8 cellular contexts compared by ENCODE assay signal in genomic region chr1:110780600-110781484, GRCh38.
DNase-seq lines count a peak whose midpoint lies in the region; ATAC-seq, FAIRE-seq and TF ChIP-seq lines count a peak whose summit lies in the region.

No MANE protein-coding gene starts in this region.

- no peaks in the 10 kb centered on the region for H3K36me3 ChIP-seq in testis (ENCODE audit: low read depth, missing control alignments)

- H3K27ac Mint-ChIP-seq in activated T-helper 17 cell treated with anti-CD3 and anti-CD28 coated beads, Interleukin-2, amount 50 U/mL, for 72 hours: no peak overlapping the region

- no peak for TF ChIP-seq POLR2A in testis (IDR thresholded peaks at IDR 0.05)

- FAIRE-seq in frontal cortex (lab: Jason Lieb, UNC): no peak

- 16 to 22% methylated on average over 19 to 31 of the region's 31 CpGs for WGBS in testis, 2 donors

- H3K27ac ChIP-seq in testis: no peak overlapping the region

- H3K27me3 Mint-ChIP-seq in activated T-helper 17 cell treated with anti-CD3 and anti-CD28 coated beads, Interleukin-2, amount 50 U/mL, for 72 hours: no peaks in the 10 kb centered on the region

- DNase-seq in DMS53 (lab: John Stamatoyannopoulos, UW) (peak; percentile 87), KBM-7 (peak; percentile 92), RKO (ENCODE audit: low spot score) (peak; percentile 60), frontal cortex (ENCODE audit: low spot score in 2 of 2) (peak; percentile 14 to 57), occipital lobe (lab: John Stamatoyannopoulos, UW) (peak; percentile 24), testis (peak; percentile 89)

- H3K9me3 ChIP-seq in testis: no peaks in the 10 kb centered on the region

- no peaks in the 10 kb centered on the region for H3K4me1 ChIP-seq in testis

- H3K4me1 Mint-ChIP-seq in activated T-helper 17 cell treated with anti-CD3 and anti-CD28 coated beads, Interleukin-2, amount 50 U/mL, for 72 hours: peaks cover 17% of the 10 kb centered on the region

- no peaks in the 10 kb centered on the region for H3K27me3 ChIP-seq in testis

- H3K36me3 Mint-ChIP-seq in activated T-helper 17 cell treated with anti-CD3 and anti-CD28 coated beads, Interleukin-2, amount 50 U/mL, for 72 hours (ENCODE audit: low read depth): no peaks in the 10 kb centered on the region

- intact Hi-C loops in testis (cut with DNase I; ENCODE audit: low total_unique reads): no loop called here

- peak overlapping the region; percentile 12 to 17 for H3K4me3 ChIP-seq in testis

- peak; percentile 72 to 86 (median 76) for TF ChIP-seq CTCF in testis (IDR thresholded peaks at IDR 0.05)

- in situ Hi-C loops in KBM-7 (cut with MboI; ENCODE audit: low pct_unique_long_range_greater_than_20kb, low sequenced_read_pairs): loop anchor here (10.0 kb wide), 1 partner anchor 156 kb away; no protein-coding TSS in a partner anchor

- no peaks in the 10 kb centered on the region for H3K9me3 Mint-ChIP-seq in activated T-helper 17 cell treated with anti-CD3 and anti-CD28 coated beads, Interleukin-2, amount 50 U/mL, for 72 hours

- H3K4me3 Mint-ChIP-seq in activated T-helper 17 cell treated with anti-CD3 and anti-CD28 coated beads, Interleukin-2, amount 50 U/mL, for 72 hours: peak overlapping the region; percentile 51

- ATAC-seq in activated T-helper 17 cell treated with anti-CD3 and anti-CD28 coated beads, Interleukin-2, amount 50 U/mL, for 72 hours (replicated peaks): peak; percentile 74
- no peak for ATAC-seq in GM21619 (IDR thresholded peaks at IDR 0.05; ENCODE audit: unreplicated experiment)

Comparison
In these comparisons a context has a peak if more than half of its experiments do, and no peak if none do; other contexts are left out.
1. DNase-seq: peak in every context shown above with its lines; median percentile 92 in KBM-7; 89 in testis; 87 in DMS53; 60 in RKO; 36 in frontal cortex; 24 in occipital lobe.